In genomic region chr13:26133286-26133685, GRCh38 we compare ENCODE assay signal across 19 cellular contexts.
A peak's percentile ranks its signal among the peaks of the same experiment; 100 is the strongest.
DNase-seq lines count a peak whose midpoint lies in the region; ATAC-seq and TF ChIP-seq lines count a peak whose summit lies in the region.
"Had no signal": no experiment of that assay in that cellular context is flagged by ENCODE, and none has a peak within 500 bp of the region (broad histone marks: within the 10 kb centered on the region; RNA-seq: fewer than 3 reads in every experiment).

No MANE protein-coding gene starts in this region.

- H3K9ac ChIP-seq in neural progenitor cell: no peak overlapping the region
- H3K9ac ChIP-seq: BLaER1 treated with 17β-estradiol and CSF1 and Interleukin-3, amounts not matched to agents 10 nM and 100 nM; GM23248 had no signal

- H3K79me2 ChIP-seq in neural progenitor cell (ENCODE audit: low read depth): no peaks in the 10 kb centered on the region

- H3K9me3 Mint-ChIP-seq in WTC11 (peaks cover 12% of the 10 kb centered on the region), neural progenitor cell (no peaks in the 10 kb centered on the region)

- DNase-seq in NCI-H2107 treated with DMSO at 0.1 percent for 48 hours (lab: John Stamatoyannopoulos, UW; ENCODE audit: unreplicated experiment) (peak; percentile 3), NCI-H2107 (lab: John Stamatoyannopoulos, UW) (no peak), WTC11 (ENCODE audit: low spot score) (no peak), fibroblast of pulmonary artery (ENCODE audit: low read depth) (peak; percentile 34), neural progenitor cell (ENCODE audit: low spot score) (peak; percentile 5), T1000 (lab: John Stamatoyannopoulos, UW) (no peak), GDM1 (lab: John Stamatoyannopoulos, UW) (no peak)
- DNase-seq: DMS 273 treated with DMSO at 0.1 percent for 48 hours, DMS79 treated with DMSO at 0.1 percent for 48 hours, Kasumi-1, SIG-M5 had no signal

- TF ChIP-seq CTCF in WTC11 (IDR thresholded peaks at IDR 0.05) (no peak), fibroblast of pulmonary artery (IDR thresholded peaks at IDR 0.05; ENCODE audit: low read length, missing control alignments) (no peak), neural progenitor cell (IDR thresholded peaks at IDR 0.05) (no peak)

- H3K36me3 Mint-ChIP-seq in WTC11: no peaks in the 10 kb centered on the region
- no peaks in the 10 kb centered on the region for H3K36me3 Mint-ChIP-seq in neural progenitor cell
- H3K36me3 Mint-ChIP-seq: CD4-positive, alpha-beta memory T cell had no signal

- H3K27me3 Mint-ChIP-seq in WTC11 (ENCODE audit: low read depth) (no peaks in the 10 kb centered on the region; the same call in 1 of the 2 replicates), neural progenitor cell (ENCODE audit: insufficient read depth, low read depth) (no peaks in the 10 kb centered on the region)

- H3K4me1 Mint-ChIP-seq in WTC11 (peaks cover 26% of the 10 kb centered on the region), neural progenitor cell (peaks cover 3% of the 10 kb centered on the region)

- H3K4me3 Mint-ChIP-seq in WTC11 (peak overlapping the region; percentile 16), neural progenitor cell (no peak overlapping the region)
- H3K4me3 Mint-ChIP-seq: CD4-positive, alpha-beta memory T cell had no signal

- H3K27ac ChIP-seq in neural progenitor cell: no peak overlapping the region
- H3K27ac ChIP-seq: 22Rv1; BLaER1 treated with 17β-estradiol and CSF1 and Interleukin-3, amounts not matched to agents 10 nM and 100 nM; GM23248 had no signal

- H3K9me3 ChIP-seq in neural progenitor cell (ENCODE audit: low read depth): no peaks in the 10 kb centered on the region
- H3K9me3 ChIP-seq: Caco-2 had no signal

- H3K4me3 ChIP-seq in fibroblast of pulmonary artery (replicated peaks; ENCODE audit: low read depth, low read length): no peak overlapping the region
- no peak overlapping the region for H3K4me3 ChIP-seq in neural progenitor cell
- H3K4me3 ChIP-seq: BLaER1 treated with 17β-estradiol and CSF1 and Interleukin-3, amounts not matched to agents 10 nM and 100 nM; GM23248 had no signal

- peaks cover 7% of the 10 kb centered on the region for H3K4me1 ChIP-seq in neural progenitor cell
- H3K4me1 ChIP-seq: BLaER1 treated with 17β-estradiol and CSF1 and Interleukin-3, amounts not matched to agents 10 nM and 100 nM; Caco-2 had no signal

- no peaks in the 10 kb centered on the region for H3K36me3 ChIP-seq in neural progenitor cell
- H3K36me3 ChIP-seq: BLaER1 treated with 17β-estradiol and CSF1 and Interleukin-3, amounts not matched to agents 10 nM and 100 nM had no signal

- CTCF ChIA-PET in WTC11 (lab: Charles Lee): interaction anchor here (1.0 to 1.1 kb wide), 2 partner anchors 52 to 363 kb away, joined by 3 to 6 read pairs; no protein-coding TSS in a partner anchor

- H3K27me3 ChIP-seq in neural progenitor cell: no peaks in the 10 kb centered on the region
- H3K27me3 ChIP-seq: BLaER1 treated with 17β-estradiol and CSF1 and Interleukin-3, amounts not matched to agents 10 nM and 100 nM had no signal

- H2AFZ ChIP-seq in neural progenitor cell (replicated peaks): no peak overlapping the region
- H2AFZ ChIP-seq: GM23248 had no signal

- H4K20me1 ChIP-seq in neural progenitor cell (ENCODE audit: low read depth): no peaks in the 10 kb centered on the region
- H4K20me1 ChIP-seq: BLaER1 treated with 17β-estradiol and CSF1 and Interleukin-3, amounts not matched to agents 10 nM and 100 nM had no signal

- H3K27ac Mint-ChIP-seq in WTC11 (peak overlapping the region; percentile 12; the same call in 1 of the 2 replicates), neural progenitor cell (no peak overlapping the region)
- H3K27ac Mint-ChIP-seq: CD4-positive, alpha-beta memory T cell had no signal

- H3F3A ChIP-seq in neural progenitor cell (ENCODE audit: low read depth): no peaks in the 10 kb centered on the region

- H3K4me2 ChIP-seq in neural progenitor cell: peak overlapping the region; percentile 36
- H3K4me2 ChIP-seq: BLaER1 treated with 17β-estradiol and CSF1 and Interleukin-3, amounts not matched to agents 10 nM and 100 nM had no signal

- ATAC-seq in WTC11 (no peak), GM18873 (IDR thresholded peaks at IDR 0.05; ENCODE audit: low FRiP score, unreplicated experiment) (no peak)
- ATAC-seq: Panc1, SK-N-SH treated with all-trans-retinoic acid at 6 μM for 48 hours had no signal

- POLR2A ChIA-PET in WTC11 (lab: Charles Lee): no interaction called here

TF ChIP-seq in WTC11, 78 proteins besides CTCF, POLR2A, EP300 and RAD21 (continues in another document):
- TF ChIP-seq, protein P1, sequence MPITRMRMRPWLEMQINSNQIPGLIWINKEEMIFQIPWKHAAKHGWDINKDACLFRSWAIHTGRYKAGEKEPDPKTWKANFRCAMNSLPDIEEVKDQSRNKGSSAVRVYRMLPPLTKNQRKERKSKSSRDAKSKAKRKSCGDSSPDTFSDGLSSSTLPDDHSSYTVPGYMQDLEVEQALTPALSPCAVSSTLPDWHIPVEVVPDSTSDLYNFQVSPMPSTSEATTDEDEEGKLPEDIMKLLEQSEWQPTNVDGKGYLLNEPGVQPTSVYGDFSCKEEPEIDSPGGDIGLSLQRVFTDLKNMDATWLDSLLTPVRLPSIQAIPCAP (CRISPR knock-in tag; IDR thresholded peaks at IDR 0.05): no peak
- no peak for TF ChIP-seq ESRRA (CRISPR knock-in tag; IDR thresholded peaks at IDR 0.05; ENCODE audit: borderline replicate concordance)
- no peak for TF ChIP-seq FOXJ3 (CRISPR knock-in tag; IDR thresholded peaks at IDR 0.05; ENCODE audit: borderline replicate concordance)
- TF ChIP-seq MAX (CRISPR knock-in tag; IDR thresholded peaks at IDR 0.05): no peak
- TF ChIP-seq, protein P2, sequence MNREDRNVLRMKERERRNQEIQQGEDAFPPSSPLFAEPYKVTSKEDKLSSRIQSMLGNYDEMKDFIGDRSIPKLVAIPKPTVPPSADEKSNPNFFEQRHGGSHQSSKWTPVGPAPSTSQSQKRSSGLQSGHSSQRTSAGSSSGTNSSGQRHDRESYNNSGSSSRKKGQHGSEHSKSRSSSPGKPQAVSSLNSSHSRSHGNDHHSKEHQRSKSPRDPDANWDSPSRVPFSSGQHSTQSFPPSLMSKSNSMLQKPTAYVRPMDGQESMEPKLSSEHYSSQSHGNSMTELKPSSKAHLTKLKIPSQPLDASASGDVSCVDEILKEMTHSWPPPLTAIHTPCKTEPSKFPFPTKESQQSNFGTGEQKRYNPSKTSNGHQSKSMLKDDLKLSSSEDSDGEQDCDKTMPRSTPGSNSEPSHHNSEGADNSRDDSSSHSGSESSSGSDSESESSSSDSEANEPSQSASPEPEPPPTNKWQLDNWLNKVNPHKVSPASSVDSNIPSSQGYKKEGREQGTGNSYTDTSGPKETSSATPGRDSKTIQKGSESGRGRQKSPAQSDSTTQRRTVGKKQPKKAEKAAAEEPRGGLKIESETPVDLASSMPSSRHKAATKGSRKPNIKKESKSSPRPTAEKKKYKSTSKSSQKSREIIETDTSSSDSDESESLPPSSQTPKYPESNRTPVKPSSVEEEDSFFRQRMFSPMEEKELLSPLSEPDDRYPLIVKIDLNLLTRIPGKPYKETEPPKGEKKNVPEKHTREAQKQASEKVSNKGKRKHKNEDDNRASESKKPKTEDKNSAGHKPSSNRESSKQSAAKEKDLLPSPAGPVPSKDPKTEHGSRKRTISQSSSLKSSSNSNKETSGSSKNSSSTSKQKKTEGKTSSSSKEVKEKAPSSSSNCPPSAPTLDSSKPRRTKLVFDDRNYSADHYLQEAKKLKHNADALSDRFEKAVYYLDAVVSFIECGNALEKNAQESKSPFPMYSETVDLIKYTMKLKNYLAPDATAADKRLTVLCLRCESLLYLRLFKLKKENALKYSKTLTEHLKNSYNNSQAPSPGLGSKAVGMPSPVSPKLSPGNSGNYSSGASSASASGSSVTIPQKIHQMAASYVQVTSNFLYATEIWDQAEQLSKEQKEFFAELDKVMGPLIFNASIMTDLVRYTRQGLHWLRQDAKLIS (CRISPR knock-in tag; IDR thresholded peaks at IDR 0.05; ENCODE audit: borderline replicate concordance): no peak
- no peak for TF ChIP-seq FOXP1 (CRISPR knock-in tag; IDR thresholded peaks at IDR 0.05; ENCODE audit: borderline replicate concordance)
- TF ChIP-seq, protein P3, sequence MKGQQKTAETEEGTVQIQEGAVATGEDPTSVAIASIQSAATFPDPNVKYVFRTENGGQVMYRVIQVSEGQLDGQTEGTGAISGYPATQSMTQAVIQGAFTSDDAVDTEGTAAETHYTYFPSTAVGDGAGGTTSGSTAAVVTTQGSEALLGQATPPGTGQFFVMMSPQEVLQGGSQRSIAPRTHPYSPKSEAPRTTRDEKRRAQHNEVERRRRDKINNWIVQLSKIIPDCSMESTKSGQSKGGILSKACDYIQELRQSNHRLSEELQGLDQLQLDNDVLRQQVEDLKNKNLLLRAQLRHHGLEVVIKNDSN (CRISPR knock-in tag; IDR thresholded peaks at IDR 0.05): no peak
- no peak for TF ChIP-seq PRRX2 (CRISPR knock-in tag; IDR thresholded peaks at IDR 0.05)
- TF ChIP-seq TEAD4 (CRISPR knock-in tag; IDR thresholded peaks at IDR 0.05): no peak
- TF ChIP-seq, protein P4, sequence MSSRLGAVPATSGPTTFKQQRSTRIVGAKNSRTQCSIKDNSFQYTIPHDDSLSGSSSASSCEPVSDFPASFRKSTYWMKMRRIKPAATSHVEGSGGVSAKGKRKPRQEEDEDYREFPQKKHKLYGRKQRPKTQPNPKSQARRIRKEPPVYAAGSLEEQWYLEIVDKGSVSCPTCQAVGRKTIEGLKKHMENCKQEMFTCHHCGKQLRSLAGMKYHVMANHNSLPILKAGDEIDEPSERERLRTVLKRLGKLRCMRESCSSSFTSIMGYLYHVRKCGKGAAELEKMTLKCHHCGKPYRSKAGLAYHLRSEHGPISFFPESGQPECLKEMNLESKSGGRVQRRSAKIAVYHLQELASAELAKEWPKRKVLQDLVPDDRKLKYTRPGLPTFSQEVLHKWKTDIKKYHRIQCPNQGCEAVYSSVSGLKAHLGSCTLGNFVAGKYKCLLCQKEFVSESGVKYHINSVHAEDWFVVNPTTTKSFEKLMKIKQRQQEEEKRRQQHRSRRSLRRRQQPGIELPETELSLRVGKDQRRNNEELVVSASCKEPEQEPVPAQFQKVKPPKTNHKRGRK (CRISPR knock-in tag; IDR thresholded peaks at IDR 0.05; ENCODE audit: borderline replicate concordance): no peak

Comparison
In these comparisons a context has a peak if more than half of its experiments do, and no peak if none do; other contexts are left out.
1. DNase-seq: peak in NCI-H2107 treated with DMSO at 0.1 percent for 48 hours (single experiment), fibroblast of pulmonary artery (single experiment) and neural progenitor cell (single experiment); none in NCI-H2107 (single experiment), WTC11 (single experiment), T1000 (single experiment) and GDM1 (single experiment).